In the genomic region with DNA sequence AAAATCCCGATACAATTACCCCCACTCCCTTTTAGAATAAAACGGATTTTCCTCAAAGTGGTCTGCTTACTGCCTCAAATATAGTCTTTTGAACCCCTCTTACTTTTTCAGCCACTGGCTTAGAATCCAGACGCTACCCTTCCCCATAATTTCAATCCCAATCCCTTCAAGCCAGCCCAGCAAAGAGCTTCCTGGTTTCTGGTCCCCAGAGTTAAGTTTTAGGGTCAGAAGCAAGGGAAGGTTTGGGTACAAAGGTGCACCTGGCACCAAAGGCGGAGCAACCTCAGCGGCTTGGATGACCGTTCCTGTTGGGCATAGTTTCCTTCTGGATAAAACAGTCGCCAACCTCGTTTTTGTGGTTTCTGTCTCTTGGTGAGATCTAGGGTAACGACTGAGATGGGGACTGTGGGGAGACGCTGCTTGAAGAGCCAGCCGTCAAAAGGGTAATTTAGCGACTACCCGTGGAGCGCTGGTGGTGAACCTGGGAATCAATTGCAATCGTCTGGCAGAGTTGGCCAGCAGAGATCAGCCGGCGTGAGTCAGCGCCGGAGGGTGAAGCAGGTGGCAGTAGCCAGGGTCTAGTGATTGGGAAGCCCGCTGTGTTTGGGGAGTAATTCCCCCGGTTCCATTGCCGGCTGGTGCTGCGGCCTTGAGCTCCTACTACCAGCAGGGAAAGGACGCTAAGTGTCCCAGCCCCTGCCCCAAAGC, we compare ENCODE assay signal across 21 cellular contexts. TPM values are rescaled to one million over a fixed set of nuclear protein-coding genes. Genes with fewer than 3 reads are reported as not detected.
DNase-seq lines count a peak whose midpoint lies in the region; ATAC-seq, FAIRE-seq and TF ChIP-seq lines count a peak whose summit lies in the region.
"Had no signal": no experiment of that assay in that cellular context is flagged by ENCODE, and none has a peak within 500 bp of the region (broad histone marks: within the 10 kb centered on the region; RNA-seq: fewer than 3 reads in every experiment).

No MANE protein-coding gene starts in this region.

- H3K36me3 Mint-ChIP-seq in astrocyte (ENCODE audit: low read depth, unreplicated experiment) (peaks cover 3% of the 10 kb centered on the region), nephron (ENCODE audit: low read depth) (no peaks in the 10 kb centered on the region)

- no peak overlapping the region for H3K4me3 ChIP-seq in astrocyte (ENCODE audit: insufficient read depth, low read depth, low read length)
- H3K4me3 ChIP-seq: skin epidermis, uterus had no signal

- no peak for TF ChIP-seq POLR2A in GM12892 (IDR thresholded peaks at IDR 0.05; ENCODE audit: low read depth, low read length)

- H3K36me3 ChIP-seq in astrocyte (ENCODE audit: insufficient read depth, low read length): no peaks in the 10 kb centered on the region
- H3K36me3 ChIP-seq: uterus had no signal

- H4K20me1 ChIP-seq in astrocyte (ENCODE audit: insufficient read depth, low read length): peaks cover 10% of the 10 kb centered on the region

- H3K27ac ChIP-seq in astrocyte (ENCODE audit: low read depth, low read length): no peak overlapping the region
- H3K27ac ChIP-seq: skin epidermis, uterus had no signal

- no peak overlapping the region for H2AFZ ChIP-seq in astrocyte (ENCODE audit: low read depth, low read length)

- ATAC-seq in GM21825 (IDR thresholded peaks at IDR 0.05; ENCODE audit: unreplicated experiment): no peak
- ATAC-seq: activated CD8-positive, alpha-beta T cell treated with anti-CD3 and anti-CD28 coated beads for 36 hours had no signal

- peaks cover 6% of the 10 kb centered on the region for H3K9me3 ChIP-seq in astrocyte (ENCODE audit: insufficient read depth, low read depth, low read length)
- H3K9me3 ChIP-seq: uterus had no signal

- H3K4me1 Mint-ChIP-seq in astrocyte (ENCODE audit: low read depth, unreplicated experiment) (peaks cover 4% of the 10 kb centered on the region), nephron (peaks cover 13% of the 10 kb centered on the region)

- TF ChIP-seq CTCF in GM10266 (IDR thresholded peaks at IDR 0.05; ENCODE audit: control insufficient read depth, insufficient read depth, low read depth, missing control alignments) (no peak), astrocyte (IDR thresholded peaks at IDR 0.05; ENCODE audit: insufficient read depth, low read depth, low read length) (no peak), nephron (IDR thresholded peaks at IDR 0.05; ENCODE audit: unreplicated experiment in 3 of 3) (no peak)

- H3K4me1 ChIP-seq in astrocyte (ENCODE audit: insufficient read depth, low read length): no peaks in the 10 kb centered on the region

- DNase-seq in NCI-H2107 treated with DMSO at 0.1 percent for 48 hours (lab: John Stamatoyannopoulos, UW; ENCODE audit: unreplicated experiment) (peak; percentile 20), NCI-H2107 (lab: John Stamatoyannopoulos, UW) (no peak), GM10266 (ENCODE audit: extremely low spot score) (peak; percentile 39), astrocyte (ENCODE audit: low read depth) (no peak), GM12892 (ENCODE audit: insufficient read length) (no peak), occipital lobe (lab: John Stamatoyannopoulos, UW) (no peak)
- DNase-seq: activated CD8-positive, alpha-beta T cell treated with anti-CD3 and anti-CD28 coated beads for 36 hours; COR-L47; mammary epithelial cell; NCI-H1436 treated with DMSO at 0.1 percent for 48 hours; RPMI8226; uterus had no signal

- no peak overlapping the region for H3K9ac ChIP-seq in astrocyte (ENCODE audit: low read length)

- FAIRE-seq in astrocyte (lab: Jason Lieb, UNC) (no peak), GM12892 (lab: Jason Lieb, UNC) (no peak)
- FAIRE-seq: A204.1 had no signal

- H3K9me3 Mint-ChIP-seq in astrocyte (ENCODE audit: unreplicated experiment) (no peaks in the 10 kb centered on the region), nephron (peaks cover 3% of the 10 kb centered on the region)
- H3K9me3 Mint-ChIP-seq: activated CD8-positive, alpha-beta T cell treated with anti-CD3 and anti-CD28 coated beads for 36 hours; activated T-helper 2 cell treated with anti-CD3 and anti-CD28 coated beads, Interferon-gamma antibody, Interleukin-2, Interleukin-4, amounts not matched to agents 10 μg/mL and 5 μg/mL and 100 μg/mL, durations not matched to agents 14 hours and 24 hours and 36 hours; stimulated activated naive CD8-positive, alpha-beta T cell treated with anti-CD3 and anti-CD28 coated beads, Interleukin-15, Interleukin-2, amounts not matched to agents 100 ng/mL and 50 ng/mL, for 24 hours had no signal

- no peaks in the 10 kb centered on the region for H3K79me2 ChIP-seq in astrocyte (ENCODE audit: insufficient read depth, low read length)

- H3K4me2 ChIP-seq in astrocyte (ENCODE audit: low read length): no peak overlapping the region

- H3K4me3 Mint-ChIP-seq in astrocyte (ENCODE audit: unreplicated experiment): no peak overlapping the region
- H3K4me3 Mint-ChIP-seq in nephron: peak overlapping the region in 2 of 3 experiments; percentile 9 to 16
- H3K4me3 Mint-ChIP-seq: stimulated activated naive CD8-positive, alpha-beta T cell treated with anti-CD3 and anti-CD28 coated beads, Interleukin-15, Interleukin-2, amounts not matched to agents 100 ng/mL and 50 ng/mL, for 24 hours had no signal

- peaks cover 73% of the 10 kb centered on the region for H3K27me3 ChIP-seq in astrocyte (ENCODE audit: insufficient read depth, low read length)

- H3K27ac Mint-ChIP-seq in astrocyte (ENCODE audit: unreplicated experiment): peak overlapping the region; percentile 66
- no peak overlapping the region for H3K27ac Mint-ChIP-seq in nephron
- H3K27ac Mint-ChIP-seq: activated CD8-positive, alpha-beta T cell treated with anti-CD3 and anti-CD28 coated beads for 36 hours; activated T-helper 2 cell treated with anti-CD3 and anti-CD28 coated beads, Interferon-gamma antibody, Interleukin-2, Interleukin-4, amounts not matched to agents 10 μg/mL and 5 μg/mL and 100 μg/mL, durations not matched to agents 14 hours and 24 hours and 36 hours; stimulated activated naive CD8-positive, alpha-beta T cell treated with anti-CD3 and anti-CD28 coated beads, Interleukin-15, Interleukin-2, amounts not matched to agents 100 ng/mL and 50 ng/mL, for 24 hours had no signal

- peaks cover 79% of the 10 kb centered on the region for H3K27me3 Mint-ChIP-seq in astrocyte (ENCODE audit: low read depth, unreplicated experiment)
- peaks cover 97% of the 10 kb centered on the region for H3K27me3 Mint-ChIP-seq in nephron (ENCODE audit: low read depth)

RNA-seq across cellular contexts. Expression of gene FEV, which starts 1.6 kb away (rescaled TPM):
- total RNA-seq in astrocyte (not detected in 2 replicates), occipital lobe (not detected)
- not detected for polyA plus RNA-seq in GM12892 (2012; ENCODE audit: missing spikeins)
- total RNA-seq: activated CD8-positive, alpha-beta T cell treated with anti-CD3 and anti-CD28 coated beads for 36 hours; activated T-helper 2 cell treated with anti-CD3 and anti-CD28 coated beads, Interferon-gamma antibody, Interleukin-2, Interleukin-4, amounts not matched to agents 10 μg/mL and 5 μg/mL and 100 μg/mL, durations not matched to agents 14 hours and 24 hours and 36 hours; dermis microvascular lymphatic vessel endothelial cell; H4; mammary epithelial cell; T-helper 2 cell treated with Interferon-gamma antibody and Interleukin-4, amounts not matched to agents 100 ng/mL and 5 ng/mL, for 36 hours; uterus had no signal
- polyA plus RNA-seq: mammary epithelial cell had no signal

RNA-seq across cellular contexts. Expression of gene CRYBA2, which starts 9.8 kb away (rescaled TPM):
- not detected in 2 replicates for total RNA-seq in astrocyte
- not detected for polyA plus RNA-seq in GM12892 (2012; ENCODE audit: missing spikeins)
- not detected for total RNA-seq in occipital lobe
- total RNA-seq: activated CD8-positive, alpha-beta T cell treated with anti-CD3 and anti-CD28 coated beads for 36 hours; activated T-helper 2 cell treated with anti-CD3 and anti-CD28 coated beads, Interferon-gamma antibody, Interleukin-2, Interleukin-4, amounts not matched to agents 10 μg/mL and 5 μg/mL and 100 μg/mL, durations not matched to agents 14 hours and 24 hours and 36 hours; dermis microvascular lymphatic vessel endothelial cell; H4; mammary epithelial cell; T-helper 2 cell treated with Interferon-gamma antibody and Interleukin-4, amounts not matched to agents 100 ng/mL and 5 ng/mL, for 36 hours; uterus had no signal

RNA-seq across cellular contexts. Expression of gene CDK5R2, which starts 24.0 kb away (rescaled TPM):
- 0.75 and 1.1 TPM in 2 replicates for total RNA-seq in astrocyte
- not detected for polyA plus RNA-seq in GM12892 (2012; ENCODE audit: missing spikeins)
- 6.2 TPM for total RNA-seq in occipital lobe
- total RNA-seq: activated CD8-positive, alpha-beta T cell treated with anti-CD3 and anti-CD28 coated beads for 36 hours; activated T-helper 2 cell treated with anti-CD3 and anti-CD28 coated beads, Interferon-gamma antibody, Interleukin-2, Interleukin-4, amounts not matched to agents 10 μg/mL and 5 μg/mL and 100 μg/mL, durations not matched to agents 14 hours and 24 hours and 36 hours; dermis microvascular lymphatic vessel endothelial cell; T-helper 2 cell treated with Interferon-gamma antibody and Interleukin-4, amounts not matched to agents 100 ng/mL and 5 ng/mL, for 36 hours; uterus had no signal

RNA-seq across cellular contexts. Expression of gene CFAP65, which starts 57.9 kb away (rescaled TPM):
- total RNA-seq in astrocyte: 0.22 and 0.27 TPM in 2 replicates
- not detected for polyA plus RNA-seq in GM12892 (2012; ENCODE audit: missing spikeins)
- 0.16 TPM for total RNA-seq in occipital lobe
- total RNA-seq: activated CD8-positive, alpha-beta T cell treated with anti-CD3 and anti-CD28 coated beads for 36 hours; activated T-helper 2 cell treated with anti-CD3 and anti-CD28 coated beads, Interferon-gamma antibody, Interleukin-2, Interleukin-4, amounts not matched to agents 10 μg/mL and 5 μg/mL and 100 μg/mL, durations not matched to agents 14 hours and 24 hours and 36 hours; dermis microvascular lymphatic vessel endothelial cell; T-helper 2 cell treated with Interferon-gamma antibody and Interleukin-4, amounts not matched to agents 100 ng/mL and 5 ng/mL, for 36 hours had no signal

Comparison
In these comparisons a context has a peak if more than half of its experiments do, and no peak if none do; other contexts are left out.
1. DNase-seq: peak in NCI-H2107 treated with DMSO at 0.1 percent for 48 hours (single experiment) and GM10266 (single experiment); none in NCI-H2107 (single experiment), astrocyte (single experiment), GM12892 (single experiment) and occipital lobe (single experiment).